In genomic region chr4:81319657-81320056, GRCh38 we compare ENCODE assay signal across 30 cellular contexts.
"Had no signal": no experiment of that assay in that cellular context is flagged by ENCODE, and none has a peak within 500 bp of the region (broad histone marks: within the 10 kb centered on the region; RNA-seq: fewer than 3 reads in every experiment).

No MANE protein-coding gene starts in this region.

- H3K4me3 ChIP-seq: left ventricle myocardium inferior, lung, ovary, sigmoid colon, smooth muscle cell, upper lobe of left lung, vagina had no signal

- H3K27me3 ChIP-seq: ovary, sigmoid colon, upper lobe of left lung, vagina had no signal

- H3K36me3 Mint-ChIP-seq: stimulated activated memory B cell treated with anti-CD40 and anti-IgM and Interleukin-4, amounts not matched to agents 10 μg/mL and 1 μg/mL and 100 μg/mL, for 72 hours had no signal

- DNase-seq: activated CD4-positive, alpha-beta memory T cell treated with anti-CD3 and anti-CD28 coated beads, Interleukin-2, amount 10 ng/mL, durations not matched to agents 7 days and 5 days; activated CD4-positive, alpha-beta T cell treated with anti-CD3 and anti-CD28 coated beads for 1 hour; activated CD4-positive, alpha-beta T cell treated with anti-CD3 and anti-CD28 coated beads, Interleukin-2, amount 10 ng/mL, durations not matched to agents 7 days and 5 days; activated CD8-positive, alpha-beta memory T cell treated with anti-CD3 and anti-CD28 coated beads, Interleukin-2, amount 50 U/mL, for 48 hours; activated T-cell treated with anti-CD3 and anti-CD28 coated beads, Interleukin-2, amount 50 U/mL, for 24 hours; dermis blood vessel endothelial cell; effector CD4-positive, alpha-beta T cell; hippocampal formation; left ventricle myocardium inferior; mesendoderm; nephron progenitor cell; ovary; retina; sigmoid colon; stimulated activated CD4-positive, alpha-beta T cell treated with anti-CD3 and anti-CD28 coated beads, Interleukin-1b, Interleukin-23, amount 100 ng/mL, for 48 hours; stimulated activated CD4-positive, alpha-beta T cell treated with anti-CD3 and anti-CD28 coated beads, Interleukin-4, amount 100 ng/mL, for 4 hours; stimulated activated CD8-positive, alpha-beta memory T cell treated with anti-CD3 and anti-CD28 coated beads, Interleukin-4, amount 100 ng/mL, for 48 hours; stimulated activated naive CD8-positive, alpha-beta T cell treated with anti-CD3 and anti-CD28 coated beads, Interleukin-15, amount 100 ng/mL, for 72 hours; substantia nigra; T-helper 2 cell; upper lobe of left lung had no signal

- H3K27ac ChIP-seq: epithelial cell of prostate, left ventricle myocardium inferior, ovary, sigmoid colon, upper lobe of left lung, vagina had no signal

- H3K4me1 ChIP-seq: sigmoid colon, upper lobe of left lung, vagina had no signal

- H3K9me3 ChIP-seq: ovary, sigmoid colon, upper lobe of left lung, vagina had no signal

- H3K36me3 ChIP-seq: left ventricle myocardium inferior, ovary, sigmoid colon, upper lobe of left lung, vagina had no signal

- H3K4me3 Mint-ChIP-seq: activated CD4-positive, alpha-beta memory T cell treated with anti-CD3 and anti-CD28 coated beads, Interleukin-2, amount 10 ng/mL, durations not matched to agents 7 days and 5 days; activated CD4-positive, alpha-beta T cell treated with anti-CD3 and anti-CD28 coated beads, Interleukin-2, amount 10 ng/mL, durations not matched to agents 7 days and 5 days; activated T-cell treated with anti-CD3 and anti-CD28 coated beads, Interleukin-2, amount 50 U/mL, for 24 hours; activated T-helper 17 cell treated with anti-CD3 and anti-CD28 coated beads, Interleukin-2, amount 50 U/mL, for 72 hours; central memory CD8-positive, alpha-beta T cell; nephron progenitor cell; stimulated activated memory B cell treated with anti-CD40 and anti-IgM and Interleukin-4, amounts not matched to agents 10 μg/mL and 1 μg/mL and 100 μg/mL, for 72 hours; stimulated activated naive CD8-positive, alpha-beta T cell treated with anti-CD3 and anti-CD28 coated beads, Interleukin-15, amount 100 ng/mL, for 72 hours had no signal

- ATAC-seq: activated naive CD4-positive, alpha-beta T cell treated with anti-CD3 and anti-CD28 coated beads, Interleukin-2, amount 50 U/mL, for 72 hours; activated T-helper 17 cell treated with anti-CD3 and anti-CD28 coated beads, Interleukin-2, amount 50 U/mL, for 72 hours; stimulated activated memory B cell treated with anti-CD40 and anti-IgM and Interleukin-4, amounts not matched to agents 10 μg/mL and 1 μg/mL and 100 μg/mL, for 72 hours; stimulated activated naive CD8-positive, alpha-beta T cell treated with anti-CD3 and anti-CD28 coated beads, Interleukin-15, amount 100 ng/mL, for 72 hours had no signal

- H3K9me3 Mint-ChIP-seq: activated CD4-positive, alpha-beta memory T cell treated with anti-CD3 and anti-CD28 coated beads, Interleukin-2, amount 10 ng/mL, durations not matched to agents 7 days and 5 days; activated CD4-positive, alpha-beta T cell treated with anti-CD3 and anti-CD28 coated beads, Interleukin-2, amount 10 ng/mL, durations not matched to agents 7 days and 5 days; activated T-cell treated with anti-CD3 and anti-CD28 coated beads, Interleukin-2, amount 50 U/mL, for 24 hours had no signal

- H3K4me1 Mint-ChIP-seq: activated CD4-positive, alpha-beta memory T cell treated with anti-CD3 and anti-CD28 coated beads, Interleukin-2, amount 10 ng/mL, durations not matched to agents 7 days and 5 days; activated CD4-positive, alpha-beta T cell treated with anti-CD3 and anti-CD28 coated beads, Interleukin-2, amount 10 ng/mL, durations not matched to agents 7 days and 5 days; activated T-helper 17 cell treated with anti-CD3 and anti-CD28 coated beads, Interleukin-2, amount 50 U/mL, for 72 hours; central memory CD8-positive, alpha-beta T cell; stimulated activated naive CD8-positive, alpha-beta T cell treated with anti-CD3 and anti-CD28 coated beads, Interleukin-15, amount 100 ng/mL, for 72 hours had no signal

- H3K27me3 Mint-ChIP-seq: activated CD4-positive, alpha-beta memory T cell treated with anti-CD3 and anti-CD28 coated beads, Interleukin-2, amount 10 ng/mL, durations not matched to agents 7 days and 5 days; progenitor cell of endocrine pancreas had no signal

- H3K27ac Mint-ChIP-seq: activated CD4-positive, alpha-beta memory T cell treated with anti-CD3 and anti-CD28 coated beads, Interleukin-2, amount 10 ng/mL, durations not matched to agents 7 days and 5 days; activated CD4-positive, alpha-beta T cell treated with anti-CD3 and anti-CD28 coated beads, Interleukin-2, amount 10 ng/mL, durations not matched to agents 7 days and 5 days; activated naive CD4-positive, alpha-beta T cell treated with anti-CD3 and anti-CD28 coated beads, Interleukin-2, amount 50 U/mL, for 72 hours; activated T-cell treated with anti-CD3 and anti-CD28 coated beads, Interleukin-2, amount 50 U/mL, for 24 hours; activated T-helper 17 cell treated with anti-CD3 and anti-CD28 coated beads, Interleukin-2, amount 50 U/mL, for 72 hours; nephron progenitor cell; progenitor cell of endocrine pancreas; stimulated activated memory B cell treated with anti-CD40 and anti-IgM and Interleukin-4, amounts not matched to agents 10 μg/mL and 1 μg/mL and 100 μg/mL, for 72 hours; stimulated activated naive CD8-positive, alpha-beta T cell treated with anti-CD3 and anti-CD28 coated beads, Interleukin-15, amount 100 ng/mL, for 72 hours had no signal
